ENCODE assay signal across 5 cellular contexts in the genomic region with DNA sequence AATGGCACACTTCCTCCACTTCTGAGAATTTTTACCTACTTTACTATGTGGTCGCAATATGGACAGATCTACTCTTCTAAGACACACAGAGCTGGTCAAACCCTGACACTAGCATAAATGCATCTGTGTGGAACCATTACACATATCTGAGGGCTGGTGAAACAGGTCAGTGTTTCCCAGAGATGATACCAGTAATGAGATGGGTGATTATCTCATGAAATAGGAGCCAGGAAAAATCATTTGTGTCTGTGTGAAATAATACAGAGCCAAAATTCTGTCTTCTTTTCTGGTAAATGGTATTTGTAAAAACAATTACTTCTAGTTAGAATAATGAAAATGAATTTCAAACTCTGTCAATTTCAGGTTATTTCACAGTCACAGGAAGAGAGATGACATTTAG.
"Had no signal": no experiment of that assay in that cellular context is flagged by ENCODE, and none has a peak within 500 bp of the region (broad histone marks: within the 10 kb centered on the region; RNA-seq: fewer than 3 reads in every experiment).

No MANE protein-coding gene starts in this region.

- H3K27ac ChIP-seq: HL-60 had no signal

- DNase-seq: IMR-90, KBM-7 had no signal

- H3K4me3 ChIP-seq: K562 had no signal

- ATAC-seq: HepG2, K562 had no signal
